ENCODE assay signal across 32 cellular contexts in the genomic region with DNA sequence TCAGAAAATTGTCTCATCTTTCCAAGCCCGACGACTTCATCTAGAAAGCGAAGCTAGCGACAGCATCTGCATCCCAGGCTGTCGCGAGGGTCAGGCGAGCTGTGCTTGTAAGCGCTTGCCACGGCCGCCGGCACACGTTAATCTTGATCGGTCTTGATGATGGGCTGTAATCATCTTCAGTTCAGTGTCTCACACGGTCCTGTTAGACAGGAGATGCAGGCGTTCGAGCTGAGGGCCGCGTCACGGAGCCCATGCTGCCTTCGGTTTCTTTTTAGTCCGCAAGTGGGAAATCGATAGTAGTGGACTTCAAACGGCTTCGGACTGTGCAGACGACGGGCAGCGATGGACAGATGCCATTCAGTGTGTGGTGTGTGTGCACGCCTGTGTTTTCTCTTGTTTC. TPM values are rescaled to one million over a fixed set of nuclear protein-coding genes. Genes with fewer than 3 reads are reported as not detected.
DNase-seq lines count a peak whose midpoint lies in the region; ATAC-seq, FAIRE-seq and TF ChIP-seq lines count a peak whose summit lies in the region.
"Had no signal": no experiment of that assay in that cellular context is flagged by ENCODE, and none has a peak within 500 bp of the region (broad histone marks: within the 10 kb centered on the region; RNA-seq: fewer than 3 reads in every experiment).

No MANE protein-coding gene starts in this region.

- POLR2A ChIA-PET in HepG2 (lab: Yijun Ruan, JAX): interaction anchor here (1.1 to 1.7 kb wide), 4 partner anchors 10 to 176 kb away, joined by 3 to 5 read pairs (median 4); no protein-coding TSS in a partner anchor

- in situ Hi-C loops in HepG2 (cut with HindIII; ENCODE audit: extremely low pct_ligation_motif_present, low pct_unique_long_range_greater_than_20kb): no loop called here

- intact Hi-C loops in HepG2 (cut with micrococcal nuclease; ENCODE audit: unreplicated experiment) (no loop called here), right lobe of liver (cut with DNase I) (no loop called here), psoas muscle (cut with DNase I) (loop anchor here (5.0 kb wide), 2 partner anchors 37 to 42 kb away; partner anchors contain the start of gene ADI1 (in 1 of the 2))

- H3K4me1 ChIP-seq in HepG2 (ENCODE audit: insufficient read depth, low read length) (peaks cover 41% of the 10 kb centered on the region), right lobe of liver (peaks cover 0 to 10% (median 4%) of the 10 kb centered on the region in 4 donors), hepatocyte (ENCODE audit: insufficient read depth) (no peaks in the 10 kb centered on the region), psoas muscle (peaks cover 45% of the 10 kb centered on the region), gastroesophageal sphincter (peaks cover 0 to 29% (median 2%) of the 10 kb centered on the region in 3 donors)
- H3K4me1 ChIP-seq: thyroid gland had no signal

- H3K4me2 ChIP-seq in HepG2 (ENCODE audit: low read depth, low read length) (peak overlapping the region; percentile 36; the same call in 1 of the 2 replicates), hepatocyte (no peak overlapping the region)

- FAIRE-seq in HepG2 (lab: Jason Lieb, UNC): no peak
- FAIRE-seq: D721Med, endometrium, frontal cortex, RCC 7860 had no signal

- peaks cover 22% of the 10 kb centered on the region for H3K36me3 Mint-ChIP-seq in type B pancreatic cell

- H2AFZ ChIP-seq in HepG2 (ENCODE audit: low read length): no peak overlapping the region
- no peak overlapping the region for H2AFZ ChIP-seq in hepatocyte

- ATAC-seq in HepG2: no peak
- no peak for ATAC-seq in right lobe of liver
- no peak for ATAC-seq in psoas muscle
- no peak for ATAC-seq in gastroesophageal sphincter
- ATAC-seq in GM21825 (IDR thresholded peaks at IDR 0.05; ENCODE audit: unreplicated experiment): no peak

- H3K27me3 Mint-ChIP-seq in type B pancreatic cell: no peaks in the 10 kb centered on the region
- H3K27me3 Mint-ChIP-seq: activated naive CD8-positive, alpha-beta T cell; CD4-positive, CD25-positive, alpha-beta regulatory T cell; naive B cell; stimulated activated naive CD8-positive, alpha-beta T cell treated with anti-CD3 and anti-CD28 coated beads, Interleukin-15, Interleukin-2, amounts not matched to agents 100 ng/mL and 50 ng/mL, for 24 hours had no signal

- H3K9ac ChIP-seq in HepG2 (ENCODE audit: insufficient read depth, low read depth, low read length): peak overlapping the region; percentile 7; the same call in 1 of the 2 replicates

- CTCF ChIA-PET in HepG2 (lab: Yijun Ruan, JAX; ENCODE audit: low intra/inter-chr PET ratio, low total read pairs): no interaction called here

- no peaks in the 10 kb centered on the region for H3K9me3 Mint-ChIP-seq in type B pancreatic cell
- H3K9me3 Mint-ChIP-seq: CD4-positive, CD25-positive, alpha-beta regulatory T cell; mesothelial cell of epicardium; naive B cell; stimulated activated naive CD8-positive, alpha-beta T cell treated with anti-CD3 and anti-CD28 coated beads, Interleukin-15, Interleukin-2, amounts not matched to agents 100 ng/mL and 50 ng/mL, for 24 hours had no signal

- H3K27ac ChIP-seq in HepG2 (ENCODE audit: extremely low read length, insufficient read depth, low read length) (peak overlapping the region; percentile 47), right lobe of liver (no peak overlapping the region), hepatocyte (peak overlapping the region; percentile 44), psoas muscle (peak overlapping the region; percentile 81), gastroesophageal sphincter (peak overlapping the region in 2 of 4 donors; percentile 37 to 57)
- H3K27ac ChIP-seq: SJSA1, thyroid gland had no signal

- H3K27me3 ChIP-seq in HepG2 (ENCODE audit: control insufficient read depth in 1 of 2, insufficient read depth in 2 of 2, low read length in 2 of 2): no peaks in the 10 kb centered on the region
- H3K27me3 ChIP-seq in right lobe of liver: no peaks in the 10 kb centered on the region
- H3K27me3 ChIP-seq in hepatocyte: no peaks in the 10 kb centered on the region
- H3K27me3 ChIP-seq in psoas muscle (ENCODE audit: insufficient read depth in 3 of 3, low read length in 2 of 3): no peaks in the 10 kb centered on the region
- no peaks in the 10 kb centered on the region for H3K27me3 ChIP-seq in gastroesophageal sphincter
- H3K27me3 ChIP-seq: ascending aorta, cardiac muscle cell, SJSA1, thyroid gland had no signal

- no peaks in the 10 kb centered on the region for H3K9me2 ChIP-seq in hepatocyte (replicated peaks; ENCODE audit: insufficient read depth)

- BruUV-seq in HepG2 (replicated peaks; lab: Mats Ljungman, UMichigan): no TSS peak

- H3K27ac Mint-ChIP-seq in type B pancreatic cell: peak overlapping the region; percentile 65
- H3K27ac Mint-ChIP-seq: activated naive CD8-positive, alpha-beta T cell; mesothelial cell of epicardium; stimulated activated naive CD8-positive, alpha-beta T cell treated with anti-CD3 and anti-CD28 coated beads, Interleukin-15, Interleukin-2, amounts not matched to agents 100 ng/mL and 50 ng/mL, for 24 hours had no signal

- peaks cover 6% of the 10 kb centered on the region for H3K4me1 Mint-ChIP-seq in type B pancreatic cell (ENCODE audit: unreplicated experiment)
- H3K4me1 Mint-ChIP-seq: mesothelial cell of epicardium had no signal

- no peaks in the 10 kb centered on the region for H4K20me1 ChIP-seq in HepG2 (ENCODE audit: insufficient read depth, low read length)
- H4K20me1 ChIP-seq in hepatocyte (ENCODE audit: insufficient read depth, poor library complexity, severe bottlenecking): no peaks in the 10 kb centered on the region

- TF ChIP-seq EP300 in HepG2 (IDR thresholded peaks at IDR 0.05; ENCODE audit: low read depth in 2 of 2, low read length in 2 of 2) (no peak), HepG2 (CRISPR knock-in tag; IDR thresholded peaks at IDR 0.05; ENCODE audit: borderline replicate concordance) (no peak), gastroesophageal sphincter (IDR thresholded peaks at IDR 0.05) (no peak)

- H3K9me3 ChIP-seq in HepG2 (ENCODE audit: low read length): no peaks in the 10 kb centered on the region
- no peaks in the 10 kb centered on the region for H3K9me3 ChIP-seq in right lobe of liver
- no peaks in the 10 kb centered on the region for H3K9me3 ChIP-seq in hepatocyte (ENCODE audit: low read depth)
- no peaks in the 10 kb centered on the region for H3K9me3 ChIP-seq in psoas muscle
- H3K9me3 ChIP-seq in gastroesophageal sphincter: no peaks in the 10 kb centered on the region
- H3K9me3 ChIP-seq: ascending aorta, SJSA1, thyroid gland had no signal

- H3K4me3 ChIP-seq in HepG2 (replicated peaks in 1 of 3; ENCODE audit: insufficient read depth in 1 of 3, low read depth in 2 of 3, low read length in 3 of 3): no peak overlapping the region
- H3K4me3 ChIP-seq in right lobe of liver: no peak overlapping the region
- H3K4me3 ChIP-seq in hepatocyte: no peak overlapping the region
- peak overlapping the region; percentile 22 for H3K4me3 ChIP-seq in psoas muscle
- H3K4me3 ChIP-seq in gastroesophageal sphincter: no peak overlapping the region
- H3K4me3 ChIP-seq: ascending aorta, cardiac muscle cell, SJSA1, thyroid gland had no signal

- H3K79me2 ChIP-seq in HepG2 (ENCODE audit: insufficient read depth, low read length): no peaks in the 10 kb centered on the region
- no peaks in the 10 kb centered on the region for H3K79me2 ChIP-seq in hepatocyte

- H3K4me3 Mint-ChIP-seq in type B pancreatic cell: no peak overlapping the region
- H3K4me3 Mint-ChIP-seq: activated naive CD8-positive, alpha-beta T cell; CD4-positive, CD25-positive, alpha-beta regulatory T cell; mesothelial cell of epicardium; naive B cell; stimulated activated naive CD8-positive, alpha-beta T cell treated with anti-CD3 and anti-CD28 coated beads, Interleukin-15, Interleukin-2, amounts not matched to agents 100 ng/mL and 50 ng/mL, for 24 hours had no signal

- no peak for TF ChIP-seq RAD21 in HepG2 (CRISPR knock-in tag; IDR thresholded peaks at IDR 0.05)

- TF ChIP-seq POLR2A in HepG2 (IDR thresholded peaks at IDR 0.05; ENCODE audit: insufficient read depth in 1 of 2, low read depth in 2 of 2, low read length in 2 of 2) (no peak), right lobe of liver (IDR thresholded peaks at IDR 0.05) (no peak), gastroesophageal sphincter (IDR thresholded peaks at IDR 0.05) (no peak)

- TF ChIP-seq CTCF in HepG2 (CRISPR knock-in tag; IDR thresholded peaks at IDR 0.05): no peak
- no peak for TF ChIP-seq CTCF in right lobe of liver (IDR thresholded peaks at IDR 0.05)
- no peak for TF ChIP-seq CTCF in hepatocyte (IDR thresholded peaks at IDR 0.05; ENCODE audit: poor library complexity)
- no peak for TF ChIP-seq CTCF in psoas muscle (IDR thresholded peaks at IDR 0.05)
- TF ChIP-seq CTCF in type B pancreatic cell (conservative IDR thresholded peaks at IDR 0.05): no peak
- TF ChIP-seq CTCF in gastroesophageal sphincter (IDR thresholded peaks at IDR 0.05): no peak

- H3K36me3 ChIP-seq in HepG2 (replicated peaks in 1 of 2; ENCODE audit: control insufficient read depth in 1 of 2, insufficient read depth in 2 of 2, low read length in 2 of 2) (peaks cover 16 to 33% of the 10 kb centered on the region in 2 experiments; a peak in 4 of 5 replicates), right lobe of liver (peaks cover 0 to 12% (median 5%) of the 10 kb centered on the region in 4 donors), hepatocyte (replicated peaks; ENCODE audit: insufficient read depth, low read depth) (no peaks in the 10 kb centered on the region), psoas muscle (ENCODE audit: insufficient read depth in 1 of 2, low read depth in 1 of 2) (peaks cover 0 to 37% of the 10 kb centered on the region in 2 donors), gastroesophageal sphincter (peaks cover 0 to 75% of the 10 kb centered on the region in 2 donors)

- WGBS in HepG2 (ENCODE audit: low lambda C conversion rate): 95% methylated on average over 28 of the region's 28 CpGs
- WGBS in right lobe of liver (ENCODE audit: insufficient coverage, low coverage, low lambda C conversion rate, missing lambda C conversion rate): 89% methylated on average over 17 of the region's 28 CpGs
- WGBS in hepatocyte (ENCODE audit: low lambda C conversion rate, missing lambda C conversion rate): 96% methylated on average over 28 of the region's 28 CpGs
- WGBS in psoas muscle, 3 donors: 51 to 62% (median 60%) methylated on average over 28 of the region's 28 CpGs
- WGBS in gastroesophageal sphincter (ENCODE audit: low coverage in 1 of 2), 2 donors: 89 to 95% methylated on average over 4 to 25 of the region's 28 CpGs

- DNase-seq in HepG2 (ENCODE audit: low spot score): no peak
- no peak for DNase-seq in right lobe of liver
- no peak for DNase-seq in hepatocyte (ENCODE audit: low spot score)
- DNase-seq in psoas muscle: peak in 1 of 2 donors; percentile 38
- DNase-seq in type B pancreatic cell (ENCODE audit: extremely low spot score, unreplicated experiment): no peak
- DNase-seq in hepatic stellate cell (ENCODE audit: low spot score): no peak
- DNase-seq: activated CD4-positive, alpha-beta T cell treated with anti-CD3 and anti-CD28 coated beads for 48 hours; activated CD8-positive, alpha-beta memory T cell treated with anti-CD3 and anti-CD28 coated beads for 24 hours; activated effector memory CD4-positive, alpha-beta T cell treated with anti-CD3 and anti-CD28 coated beads, Interleukin-2, amount 50 U/mL, for 16 hours; activated T-cell treated with anti-CD3 and anti-CD28 coated beads, Interleukin-2, amount 50 U/mL, for 1 hour; AML-193; CD4-positive, CD25-positive, alpha-beta regulatory T cell; Kasumi-1; naive B cell; NCI-H2081; NCI-H2227 treated with DMSO at 0.1 percent for 48 hours; NCI-H69; stimulated activated CD4-positive, alpha-beta T cell treated with anti-CD3 and anti-CD28 coated beads, Interleukin-2, amount 100 ng/mL, for 24 hours; stimulated activated CD8-positive, alpha-beta memory T cell treated with anti-CD3 and anti-CD28 coated beads, Interleukin-4, amount 100 ng/mL, for 48 hours; thyroid gland had no signal

RNA-seq across cellular contexts. Expression of gene ADI1, which starts 43.6 kb away (rescaled TPM):
- total RNA-seq in HepG2 (2016; rRNA removed; fragmentation: Illumina TruSeq; extraction: Trizol) (123 and 135 TPM in 2 replicates), right lobe of liver (100 to 1,000 TPM; 165 to 470 (median 246) TPM), hepatocyte (97.7 and 106 TPM in 2 replicates), psoas muscle (100 to 1,000 TPM in 2 of 4 donors, 10 to 100 TPM in 2; 42.5 to 137 (median 76.1) TPM), type B pancreatic cell (ENCODE audit: low replicate concordance) (40.0 and 54.7 TPM in 2 replicates), gastroesophageal sphincter (100 to 1,000 TPM in 1 of 4 donors, 10 to 100 TPM in 3; 61.9 to 106 (median 82.9) TPM)
- total RNA-seq in HepG2 (2016; cell fraction: cytosol; rRNA removed; fragmentation: Illumina TruSeq; extraction: Trizol; ENCODE audit: low read depth): 16.6 and 17.0 TPM in 2 replicates
- 124 and 138 TPM in 2 replicates for total RNA-seq in HepG2 (2016; cell fraction: insoluble cytoplasmic fraction; rRNA removed; fragmentation: Illumina TruSeq; extraction: Trizol)
- total RNA-seq in HepG2 (2016; cell fraction: membrane; rRNA removed; fragmentation: Illumina TruSeq; extraction: Trizol): 45.5 and 47.8 TPM in 2 replicates
- 54.5 and 64.3 TPM in 2 replicates for total RNA-seq in HepG2 (2016; cell fraction: nucleus; rRNA removed; fragmentation: Illumina TruSeq; extraction: Trizol)
- polyA plus RNA-seq in HepG2 (2011; rRNA removed) (21.3 and 28.7 TPM in 2 replicates), hepatocyte (154 and 204 TPM in 2 replicates), psoas muscle (10 to 100 TPM; 42.7 to 95.0 (median 43.7) TPM)
- 22.7 and 24.5 TPM in 2 replicates for polyA plus RNA-seq in HepG2 (2011; cell fraction: cytosol; rRNA removed)
- polyA plus RNA-seq in HepG2 (2011; cell fraction: nucleus; rRNA removed): 16.1 and 17.6 TPM in 2 replicates
- polyA plus RNA-seq in HepG2 (2012): 22.9 and 33.0 TPM in 2 replicates
- polyA plus RNA-seq in HepG2 (2016; cell fraction: cytosol; fragmentation: Illumina TruSeq; extraction: Trizol; ENCODE audit: low read depth): 20.5 and 20.6 TPM in 2 replicates
- polyA plus RNA-seq in HepG2 (2016; cell fraction: insoluble cytoplasmic fraction; fragmentation: Illumina TruSeq; extraction: Trizol; ENCODE audit: low read depth): 160 TPM in 2 replicates
- 42.7 and 43.1 TPM in 2 replicates for polyA plus RNA-seq in HepG2 (2016; cell fraction: membrane; fragmentation: Illumina TruSeq; extraction: Trizol; ENCODE audit: low read depth)
- 92.2 and 100 TPM in 2 replicates for polyA plus RNA-seq in HepG2 (2016; cell fraction: nucleus; fragmentation: Illumina TruSeq; extraction: Trizol; ENCODE audit: insufficient read depth, low read depth)
- polyA minus RNA-seq in HepG2 (2011; rRNA and poly(A)+ RNA removed; ENCODE audit: low replicate concordance): 15.1 and 19.1 TPM in 2 replicates
- polyA minus RNA-seq in HepG2 (2011; cell fraction: cytosol; rRNA and poly(A)+ RNA removed): 13.2 and 18.8 TPM in 2 replicates
- 19.3 and 23.8 TPM in 2 replicates for polyA minus RNA-seq in HepG2 (2011; cell fraction: nucleus; rRNA and poly(A)+ RNA removed)

Comparison
In these comparisons a context has a peak if more than half of its experiments do, and no peak if none do; other contexts are left out.
1. H3K27ac ChIP-seq: peak in HepG2 (single experiment), hepatocyte (single experiment) and psoas muscle (single experiment); none in right lobe of liver (0 of 3).
2. intact Hi-C loops: an anchor here in psoas muscle (5.0 kb wide); none called in HepG2 and right lobe of liver.